ENCODE assay signal across 25 cellular contexts in the genomic region with DNA sequence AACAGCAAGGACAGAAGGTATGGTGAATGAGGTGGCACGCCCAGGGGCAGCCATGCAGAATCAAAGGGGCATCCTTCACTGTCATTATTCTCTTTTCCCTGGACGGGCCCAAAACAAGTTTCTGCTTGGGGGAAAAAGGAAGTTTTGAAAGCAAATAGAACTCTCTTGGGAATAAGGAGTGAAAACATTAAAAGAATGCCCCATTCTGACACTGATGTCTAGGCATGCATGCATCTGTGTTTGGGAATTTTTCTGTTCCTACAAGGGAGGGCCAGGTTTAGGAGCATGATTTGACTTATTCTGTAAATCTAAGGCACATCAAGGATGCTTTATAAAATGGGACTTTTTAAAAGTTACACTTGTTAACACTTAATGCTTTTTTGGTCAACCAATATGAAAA. TPM values are rescaled to one million over a fixed set of nuclear protein-coding genes. Genes with fewer than 3 reads are reported as not detected.
"Had no signal": no experiment of that assay in that cellular context is flagged by ENCODE, and none has a peak within 500 bp of the region (broad histone marks: within the 10 kb centered on the region; RNA-seq: fewer than 3 reads in every experiment).

No MANE protein-coding gene starts in this region.

- H3K9me3 Mint-ChIP-seq: activated CD4-positive, alpha-beta memory T cell treated with anti-CD3 and anti-CD28 coated beads for 36 hours; activated naive CD4-positive, alpha-beta T cell treated with anti-CD3 and anti-CD28 coated beads, Interleukin-2, amount 10 ng/mL, durations not matched to agents 7 days and 5 days; activated T-cell treated with anti-CD3 and anti-CD28 coated beads, Interleukin-2, amount 50 U/mL, for 24 hours; brain; central memory CD8-positive, alpha-beta T cell; naive B cell; neural progenitor cell had no signal

- H3K79me2 ChIP-seq: parathyroid adenoma had no signal

- DNase-seq: activated CD4-positive, alpha-beta memory T cell treated with anti-CD3 and anti-CD28 coated beads for 36 hours; activated CD4-positive, alpha-beta T cell treated with anti-CD3 and anti-CD28 coated beads for 1 hour; activated CD8-positive, alpha-beta memory T cell treated with anti-CD3 and anti-CD28 coated beads, Interleukin-2, amount 10 ng/mL, durations not matched to agents 7 days and 5 days; activated naive CD4-positive, alpha-beta T cell treated with anti-CD3 and anti-CD28 coated beads, Interleukin-2, amount 10 ng/mL, durations not matched to agents 7 days and 5 days; activated T-cell treated with anti-CD3 and anti-CD28 coated beads, Interleukin-2, amount 50 U/mL, for 24 hours; amniotic stem cell; cortex of kidney; effector CD8-positive, alpha-beta T cell; heart right ventricle; naive B cell; stimulated activated CD4-positive, alpha-beta T cell treated with anti-CD3 and anti-CD28 coated beads, Interleukin-12 subunit alpha, Interleukin-12 subunit beta, amount 100 ng/mL, for 4 hours; stimulated activated CD4-positive, alpha-beta T cell treated with anti-CD3 and anti-CD28 coated beads, Interleukin-2, amount 100 ng/mL, for 24 hours; T-helper 1 cell; T1000; tibial artery; uterus had no signal

- H3K27ac Mint-ChIP-seq: activated CD4-positive, alpha-beta memory T cell treated with anti-CD3 and anti-CD28 coated beads for 36 hours; activated CD8-positive, alpha-beta memory T cell treated with anti-CD3 and anti-CD28 coated beads, Interleukin-2, amount 10 ng/mL, durations not matched to agents 7 days and 5 days; activated naive CD4-positive, alpha-beta T cell treated with anti-CD3 and anti-CD28 coated beads, Interleukin-2, amount 10 ng/mL, durations not matched to agents 7 days and 5 days; brain; neural progenitor cell had no signal

- H3K4me1 ChIP-seq: gastroesophageal sphincter, heart right ventricle, neural progenitor cell, parathyroid adenoma, tibial artery, uterus had no signal

- ATAC-seq: activated CD8-positive, alpha-beta memory T cell treated with anti-CD3 and anti-CD28 coated beads, Interleukin-2, amount 10 ng/mL, durations not matched to agents 7 days and 5 days; gastroesophageal sphincter; heart right ventricle had no signal

- H3K9ac ChIP-seq: neural progenitor cell, parathyroid adenoma had no signal

- H3K4me3 Mint-ChIP-seq: activated CD4-positive, alpha-beta memory T cell treated with anti-CD3 and anti-CD28 coated beads for 36 hours; activated CD8-positive, alpha-beta memory T cell treated with anti-CD3 and anti-CD28 coated beads, Interleukin-2, amount 10 ng/mL, durations not matched to agents 7 days and 5 days; activated naive CD4-positive, alpha-beta T cell treated with anti-CD3 and anti-CD28 coated beads, Interleukin-2, amount 10 ng/mL, durations not matched to agents 7 days and 5 days; activated T-cell treated with anti-CD3 and anti-CD28 coated beads, Interleukin-2, amount 50 U/mL, for 24 hours; brain; central memory CD8-positive, alpha-beta T cell; naive B cell; neural progenitor cell had no signal

- H3K27me3 ChIP-seq: gastroesophageal sphincter, heart right ventricle, neural progenitor cell, tibial artery, uterus had no signal

- H3K27me3 Mint-ChIP-seq: activated CD4-positive, alpha-beta memory T cell treated with anti-CD3 and anti-CD28 coated beads for 36 hours; activated CD8-positive, alpha-beta memory T cell treated with anti-CD3 and anti-CD28 coated beads, Interleukin-2, amount 10 ng/mL, durations not matched to agents 7 days and 5 days; activated naive CD4-positive, alpha-beta T cell treated with anti-CD3 and anti-CD28 coated beads, Interleukin-2, amount 10 ng/mL, durations not matched to agents 7 days and 5 days; activated T-cell treated with anti-CD3 and anti-CD28 coated beads, Interleukin-2, amount 50 U/mL, for 24 hours; brain; central memory CD8-positive, alpha-beta T cell; naive B cell had no signal

- H3K9me3 ChIP-seq: gastroesophageal sphincter, heart right ventricle, tibial artery, uterus had no signal

- H3K4me1 Mint-ChIP-seq: activated naive CD4-positive, alpha-beta T cell treated with anti-CD3 and anti-CD28 coated beads, Interleukin-2, amount 10 ng/mL, durations not matched to agents 7 days and 5 days; central memory CD8-positive, alpha-beta T cell; naive B cell; neural progenitor cell had no signal

- H3K27ac ChIP-seq: gastroesophageal sphincter, heart right ventricle, neural progenitor cell, parathyroid adenoma, tibial artery, uterus, VCaP had no signal

- H3K4me3 ChIP-seq: gastroesophageal sphincter, heart right ventricle, lung, neural progenitor cell, tibial artery, uterus had no signal

- H3K4me2 ChIP-seq: neural progenitor cell had no signal

- H3K36me3 ChIP-seq: neural progenitor cell, uterus had no signal

- H2AFZ ChIP-seq: neural progenitor cell, parathyroid adenoma had no signal

RNA-seq across cellular contexts. Expression of a gene that starts 34.3 kb away (rescaled TPM):
- total RNA-seq: activated CD4-positive, alpha-beta memory T cell treated with anti-CD3 and anti-CD28 coated beads for 36 hours; activated CD8-positive, alpha-beta memory T cell treated with anti-CD3 and anti-CD28 coated beads, Interleukin-2, amount 10 ng/mL, durations not matched to agents 7 days and 5 days; fibroblast of lung; gastroesophageal sphincter; heart right ventricle; lung; subcutaneous adipose tissue had no signal
- polyA plus RNA-seq: fibroblast of lung, heart right ventricle had no signal
